27 cellular contexts compared by ENCODE assay signal in the genomic region with DNA sequence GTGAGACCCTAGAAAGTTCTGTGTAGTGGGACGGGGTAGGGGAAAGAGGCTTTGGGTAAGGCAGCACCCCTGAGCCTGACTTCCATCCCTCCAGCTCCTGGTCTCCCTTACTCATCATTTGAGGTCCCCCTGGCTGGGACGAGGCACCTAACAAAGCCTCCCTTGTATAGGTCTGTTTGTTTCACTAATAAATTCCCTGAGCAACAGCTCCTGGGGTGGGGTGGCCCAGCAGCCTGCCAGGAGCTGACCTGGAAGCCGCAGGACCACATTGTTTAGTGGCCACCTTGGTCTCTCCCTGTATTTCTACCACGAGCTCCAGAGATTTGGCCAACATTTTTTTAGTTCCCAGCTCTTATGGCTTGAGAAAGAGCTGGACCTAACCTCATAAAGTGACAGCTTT. TPM values are rescaled to one million over a fixed set of nuclear protein-coding genes. Genes with fewer than 3 reads are reported as not detected.
DNase-seq lines count a peak whose midpoint lies in the region; ATAC-seq, FAIRE-seq and TF ChIP-seq lines count a peak whose summit lies in the region.
"Had no signal": no experiment of that assay in that cellular context is flagged by ENCODE, and none has a peak within 500 bp of the region (broad histone marks: within the 10 kb centered on the region; RNA-seq: fewer than 3 reads in every experiment).

No MANE protein-coding gene starts in this region.

- peaks cover 0 to 28% (median 0%) of the 10 kb centered on the region in 3 donors for H3K36me3 ChIP-seq in Peyer's patch
- H3K36me3 ChIP-seq in kidney (ENCODE audit: control insufficient read depth in 1 of 2, insufficient read depth in 2 of 2, low read length in 2 of 2), result peaks cover under 1 to 3% of the 10 kb centered on the region in 2 donors
- H3K36me3 ChIP-seq: thoracic aorta, WERI-Rb-1 had no signal

- H3K4me1 ChIP-seq in A549 (peaks cover 52% of the 10 kb centered on the region), Peyer's patch (peaks cover 0 to 39% (median 8%) of the 10 kb centered on the region in 4 donors), kidney (ENCODE audit: control insufficient read depth in 1 of 2, insufficient read depth in 1 of 2, low read depth in 1 of 2, low read length in 2 of 2) (peaks cover 44 to 68% of the 10 kb centered on the region in 2 donors)

- peaks cover 10% of the 10 kb centered on the region for H3K36me3 Mint-ChIP-seq in progenitor cell of endocrine pancreas (ENCODE audit: insufficient read depth)
- H3K36me3 Mint-ChIP-seq: mesothelial cell of epicardium had no signal

- POLR2A ChIA-PET in A549 (lab: Yijun Ruan, JAX), result interaction anchor here (0.6 to 1.3 kb wide), 2 partner anchors 21 to 74 kb away, joined by 5 to 7 read pairs; a partner anchor contains a TSS

- TF ChIP-seq EP300 in A549 (IDR thresholded peaks at IDR 0.05), result no peak

- DNase-seq in A549 (ENCODE audit: low read depth in 1 of 2, low spot score in 1 of 2), result no peak
- no peak for DNase-seq in Peyer's patch
- DNase-seq in kidney, result no peak
- no peak for DNase-seq in progenitor cell of endocrine pancreas (ENCODE audit: low spot score, unreplicated experiment)
- DNase-seq in middle frontal gyrus (ENCODE audit: extremely low spot score, low spot score), result no peak
- no peak for DNase-seq in 8988T
- DNase-seq in NCI-H2081 treated with DMSO at 0.1 percent for 48 hours (lab: John Stamatoyannopoulos, UW), result no peak
- DNase-seq in activated CD4-positive, alpha-beta T cell treated with anti-CD3 and anti-CD28 coated beads for 48 hours, result no peak
- DNase-seq: activated CD4-positive, alpha-beta T cell treated with anti-CD3 and anti-CD28 coated beads, Interleukin-2, amount 50 U/mL, for 1 hour; GOT3; NCI-H1105 treated with DMSO at 0.1 percent for 48 hours; NCI-H446 treated with DMSO at 0.1 percent for 48 hours; psoas muscle; stimulated activated CD4-positive, alpha-beta T cell treated with anti-CD3 and anti-CD28 coated beads, Interleukin-2, amount 100 ng/mL, for 24 hours; WERI-Rb-1 had no signal

- TF ChIP-seq CTCF in A549 (IDR thresholded peaks at IDR 0.05), result no peak
- TF ChIP-seq CTCF in Peyer's patch (IDR thresholded peaks at IDR 0.05), result no peak
- no peak for TF ChIP-seq CTCF in kidney (IDR thresholded peaks at IDR 0.05; ENCODE audit: borderline replicate concordance, extremely low read depth, insufficient read depth)
- TF ChIP-seq CTCF in progenitor cell of endocrine pancreas (IDR thresholded peaks at IDR 0.05; ENCODE audit: unreplicated experiment), result no peak

- peak overlapping the region; percentile 82 for H3K27ac Mint-ChIP-seq in progenitor cell of endocrine pancreas

- no peak for TF ChIP-seq POLR2A in A549 (IDR thresholded peaks at IDR 0.05; ENCODE audit: low read length)
- no peak for TF ChIP-seq POLR2A in Peyer's patch (IDR thresholded peaks at IDR 0.05)

- no peak overlapping the region for H3K9ac ChIP-seq in kidney (ENCODE audit: low read length in 2 of 2)

- no peak overlapping the region for H3K4me2 ChIP-seq in A549

- H3K27me3 Mint-ChIP-seq in progenitor cell of endocrine pancreas, result no peaks in the 10 kb centered on the region
- H3K27me3 Mint-ChIP-seq: activated T-helper 17 cell treated with anti-CD3 and anti-CD28 coated beads, Interleukin-2, amount 50 U/mL, for 72 hours; stimulated activated memory B cell treated with anti-CD40 and anti-IgM and Interleukin-4, amounts not matched to agents 10 μg/mL and 1 μg/mL and 100 μg/mL, for 72 hours had no signal

- CTCF ChIA-PET in A549 (lab: Yijun Ruan, JAX), result interaction anchor here (0.5 to 24.7 kb wide), 25 partner anchors 19 to 316 kb away, joined by 3 to 1426 read pairs (median 5); a partner anchor contains a TSS

- no peak overlapping the region for H3K4me3 Mint-ChIP-seq in progenitor cell of endocrine pancreas (ENCODE audit: low read depth)
- H3K4me3 Mint-ChIP-seq: mesothelial cell of epicardium; neural crest cell; stimulated activated memory B cell treated with anti-CD40 and anti-IgM and Interleukin-4, amounts not matched to agents 10 μg/mL and 1 μg/mL and 100 μg/mL, for 72 hours had no signal

- no peak for TF ChIP-seq RAD21 in A549 (conservative IDR thresholded peaks at IDR 0.05 in 1 of 2, IDR thresholded peaks at IDR 0.05 in 1 of 2)

- FAIRE-seq in A549 (lab: Jason Lieb, UNC) (no peak), kidney (lab: Jason Lieb, UNC) (no peak)
- FAIRE-seq: RCC 7860 had no signal

- peak overlapping the region; percentile 77 to 87 for H3K27ac ChIP-seq in A549
- peak overlapping the region; percentile 51 to 96 (median 67) for H3K27ac ChIP-seq in Peyer's patch
- peak overlapping the region; percentile 87 to 97 for H3K27ac ChIP-seq in kidney (ENCODE audit: low read depth in 2 of 2, low read length in 2 of 2)
- H3K27ac ChIP-seq: thoracic aorta, WERI-Rb-1 had no signal

- no peaks in the 10 kb centered on the region for H3K9me3 ChIP-seq in A549
- no peaks in the 10 kb centered on the region for H3K9me3 ChIP-seq in Peyer's patch
- no peaks in the 10 kb centered on the region for H3K9me3 ChIP-seq in kidney (ENCODE audit: control insufficient read depth in 1 of 2, low read length in 2 of 2)
- H3K9me3 ChIP-seq: BLaER1 treated with 17β-estradiol and CSF1 and Interleukin-3, amounts not matched to agents 10 nM and 100 nM; psoas muscle; thoracic aorta had no signal

- no peaks in the 10 kb centered on the region for H3K9me3 Mint-ChIP-seq in progenitor cell of endocrine pancreas (ENCODE audit: low read depth)
- H3K9me3 Mint-ChIP-seq: activated naive CD4-positive, alpha-beta T cell treated with anti-CD3 and anti-CD28 coated beads, Interleukin-2, amount 50 U/mL, for 72 hours; activated T-helper 17 cell treated with anti-CD3 and anti-CD28 coated beads, Interleukin-2, amount 50 U/mL, for 72 hours; mesothelial cell of epicardium; neural crest cell; stimulated activated memory B cell treated with anti-CD40 and anti-IgM and Interleukin-4, amounts not matched to agents 10 μg/mL and 1 μg/mL and 100 μg/mL, for 72 hours had no signal

- intact Hi-C loops in kidney (cut with DNase I), result no loop called here

- peaks cover 29% of the 10 kb centered on the region for H3K4me1 Mint-ChIP-seq in progenitor cell of endocrine pancreas (ENCODE audit: low read depth)

- 85% methylated on average over 4 of the region's 4 CpGs for WGBS in A549 (ENCODE audit: missing lambda C conversion rate)

- H3K4me3 ChIP-seq in A549, result no peak overlapping the region
- H3K4me3 ChIP-seq in Peyer's patch, result peak overlapping the region in 1 of 4 donors; percentile 63
- H3K4me3 ChIP-seq in kidney (ENCODE audit: low read length in 2 of 2), result no peak overlapping the region
- H3K4me3 ChIP-seq: psoas muscle, thoracic aorta had no signal

- H3K27me3 ChIP-seq in Peyer's patch, result no peaks in the 10 kb centered on the region
- H3K27me3 ChIP-seq: BLaER1 treated with 17β-estradiol and CSF1 and Interleukin-3, amounts not matched to agents 10 nM and 100 nM had no signal

- ATAC-seq in A549, result no peak
- ATAC-seq: activated T-helper 17 cell treated with anti-CD3 and anti-CD28 coated beads, Interleukin-2, amount 50 U/mL, for 72 hours; psoas muscle had no signal

TF ChIP-seq in A549, 52 proteins besides CTCF, POLR2A, EP300 and RAD21:
- no peak for TF ChIP-seq KDM5A (IDR thresholded peaks at IDR 0.05)

RNA-seq across cellular contexts. Expression of a gene that starts 7.2 kb away (rescaled TPM):
- 2.2 and 3.7 TPM in 2 replicates for polyA plus RNA-seq in A549 (2011; rRNA removed)
- polyA plus RNA-seq in A549 (2012; cell fraction: cytosol; rRNA removed), result 0.25 and 0.36 TPM in 2 replicates
- 0.26 and 0.31 TPM in 2 replicates for polyA plus RNA-seq in A549 (2012; cell fraction: nucleus; rRNA removed)
- polyA plus RNA-seq in A549 (2017; fragmentation: RNase III; extraction: RNeasy Plus Mini Kit Qiagen cat#74134 plus additional on column Dnase treatment), result 0.88 to 1.6 TPM (median 1.1 TPM) in 3 replicates
- 2.3 and 3.1 TPM in 2 replicates for polyA minus RNA-seq in A549 (2011; rRNA and poly(A)+ RNA removed)
- 100 to 1,000 TPM in 3 of 4 donors, 10 to 100 TPM in 1; 88.3 to 358 (median 288) TPM for total RNA-seq in Peyer's patch
- total RNA-seq in kidney, result 105 TPM
- 64.5 TPM for polyA plus RNA-seq in kidney (ENCODE audit: insufficient read depth, low read depth, low replicate concordance)
- 32.2 and 36.1 TPM in 2 replicates for total RNA-seq in progenitor cell of endocrine pancreas
- total RNA-seq: A673; activated naive CD4-positive, alpha-beta T cell treated with anti-CD3 and anti-CD28 coated beads, Interleukin-2, amount 50 U/mL, for 72 hours; activated T-helper 17 cell treated with anti-CD3 and anti-CD28 coated beads, Interleukin-2, amount 50 U/mL, for 72 hours; Daoy; neural crest cell; psoas muscle; skeletal muscle tissue; T-helper 2 cell treated with Interferon-gamma antibody and Interleukin-4, amounts not matched to agents 100 ng/mL and 5 ng/mL, for 36 hours had no signal

RNA-seq across cellular contexts. Expression of a gene that starts 9.1 kb away (rescaled TPM):
- polyA plus RNA-seq in A549 (2011; rRNA removed), result 40.8 and 43.4 TPM in 2 replicates
- polyA plus RNA-seq in A549 (2012; cell fraction: cytosol; rRNA removed), result 23.8 and 27.6 TPM in 2 replicates
- polyA plus RNA-seq in A549 (2012; cell fraction: nucleus; rRNA removed), result 14.3 and 18.6 TPM in 2 replicates
- polyA plus RNA-seq in A549 (2017; fragmentation: RNase III; extraction: RNeasy Plus Mini Kit Qiagen cat#74134 plus additional on column Dnase treatment), result 28.7 to 29.8 TPM (median 29.5 TPM) in 3 replicates
- polyA minus RNA-seq in A549 (2011; rRNA and poly(A)+ RNA removed), result 80.8 and 86.2 TPM in 2 replicates
- total RNA-seq in Peyer's patch, result 100 to 1,000 TPM in 1 of 4 donors, 10 to 100 TPM in 3; 23.9 to 103 (median 64.6) TPM
- total RNA-seq in kidney, result 45.1 TPM
- 55.8 TPM for polyA plus RNA-seq in kidney (ENCODE audit: insufficient read depth, low read depth, low replicate concordance)
- total RNA-seq in progenitor cell of endocrine pancreas, result 11.9 and 12.2 TPM in 2 replicates

RNA-seq across cellular contexts. Expression of a gene that starts 20.5 kb away (rescaled TPM):
- polyA plus RNA-seq in A549 (2011; rRNA removed) (124 and 179 TPM in 2 replicates), A549 (2017; fragmentation: RNase III; extraction: RNeasy Plus Mini Kit Qiagen cat#74134 plus additional on column Dnase treatment) (135 to 165 TPM (median 164 TPM) in 3 replicates), kidney (ENCODE audit: insufficient read depth, low read depth, low replicate concordance) (140 TPM)
- polyA plus RNA-seq in A549 (2012; cell fraction: cytosol; rRNA removed), result 114 and 128 TPM in 2 replicates
- 796 and 944 TPM in 2 replicates for polyA plus RNA-seq in A549 (2012; cell fraction: nucleus; rRNA removed)
- 99.5 and 169 TPM in 2 replicates for polyA minus RNA-seq in A549 (2011; rRNA and poly(A)+ RNA removed)
- total RNA-seq in Peyer's patch (1,000 to 10,000 TPM in 1 of 4 donors, 100 to 1,000 TPM in 3; 198 to 1,062 (median 553) TPM), kidney (208 TPM), progenitor cell of endocrine pancreas (336 and 344 TPM in 2 replicates)

RNA-seq across cellular contexts. Expression of a gene that starts 54.4 kb away (rescaled TPM):
- polyA plus RNA-seq in A549 (2011; rRNA removed) (6.2 and 8.0 TPM in 2 replicates), A549 (2017; fragmentation: RNase III; extraction: RNeasy Plus Mini Kit Qiagen cat#74134 plus additional on column Dnase treatment) (10.5 to 13.4 TPM (median 11.6 TPM) in 3 replicates), kidney (ENCODE audit: insufficient read depth, low read depth, low replicate concordance) (9.0 TPM)
- polyA plus RNA-seq in A549 (2012; cell fraction: cytosol; rRNA removed), result 13.9 and 19.3 TPM in 2 replicates
- 16.8 and 18.2 TPM in 2 replicates for polyA plus RNA-seq in A549 (2012; cell fraction: nucleus; rRNA removed)
- 4.5 and 6.0 TPM in 2 replicates for polyA minus RNA-seq in A549 (2011; rRNA and poly(A)+ RNA removed)
- total RNA-seq in Peyer's patch (10 to 100 TPM in 3 of 4 donors, 1 to 10 TPM in 1; 8.6 to 29.7 (median 16.6) TPM), kidney (23.6 TPM), progenitor cell of endocrine pancreas (16.0 and 18.6 TPM in 2 replicates)
